8 cellular contexts compared by ENCODE assay signal in the genomic region with DNA sequence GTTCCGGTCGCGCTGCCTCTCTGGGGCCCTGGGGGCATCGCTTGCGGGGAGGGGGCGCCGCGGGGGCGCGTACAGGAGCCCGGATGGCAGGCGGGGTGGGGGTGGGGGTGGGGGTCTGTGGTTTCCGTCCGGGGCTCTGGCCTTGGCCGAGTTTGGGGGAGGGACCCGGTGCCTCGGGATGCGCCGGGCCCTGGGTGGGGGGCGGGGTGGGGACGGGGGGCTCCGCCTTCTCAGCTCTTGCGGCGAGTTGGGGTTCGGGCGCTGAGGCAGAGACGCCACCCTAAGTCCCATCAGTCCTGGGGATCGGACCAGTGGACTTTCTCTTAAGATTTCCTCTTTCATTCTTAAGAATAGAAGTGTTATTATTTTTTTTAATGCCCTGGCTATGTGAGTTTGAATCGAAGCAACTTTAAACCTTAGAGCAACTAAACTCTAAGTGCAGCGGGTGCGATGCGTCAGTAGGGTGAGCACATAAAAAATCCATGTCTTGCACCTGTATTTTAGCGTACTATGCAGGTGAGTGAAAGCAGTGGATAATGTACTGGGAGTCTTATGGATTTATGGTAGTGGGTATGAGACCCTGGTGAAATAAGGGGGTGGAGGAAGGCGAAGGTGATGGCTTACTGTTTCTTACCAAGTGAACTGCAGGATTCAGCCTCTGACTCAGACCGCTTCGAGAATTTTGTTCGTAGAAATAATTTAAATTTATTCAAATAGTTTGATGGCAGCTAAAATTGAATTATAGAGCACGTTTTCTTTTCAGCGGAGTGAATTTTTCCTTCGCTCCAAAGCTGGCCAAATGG. TPM values are rescaled to one million over a fixed set of nuclear protein-coding genes. Genes with fewer than 3 reads are reported as not detected.
DNase-seq lines count a peak whose midpoint lies in the region; ATAC-seq and TF ChIP-seq lines count a peak whose summit lies in the region.

No MANE protein-coding gene starts in this region.

- no peak for TF ChIP-seq CTCF in fibroblast of mammary gland (conservative IDR thresholded peaks at IDR 0.05; ENCODE audit: control insufficient read depth, insufficient read depth, low read depth, low read length)
- no peak for TF ChIP-seq CTCF in natural killer cell (IDR thresholded peaks at IDR 0.05)
- no peak for TF ChIP-seq CTCF in upper lobe of left lung (IDR thresholded peaks at IDR 0.05)

- H3K4me3 Mint-ChIP-seq in CD4-positive, alpha-beta memory T cell, result peak overlapping the region; percentile 91 to 99 (median 96)
- H3K4me3 Mint-ChIP-seq in natural killer cell, result peak overlapping the region; percentile 95

- H3K27me3 Mint-ChIP-seq in CD4-positive, alpha-beta memory T cell, result peaks cover 0 to 1% of the 10 kb centered on the region in 2 donors
- peaks cover 3 to 17% of the 10 kb centered on the region in 2 donors for H3K27me3 Mint-ChIP-seq in natural killer cell (ENCODE audit: low read depth in 2 of 2)

- H3K9me3 Mint-ChIP-seq in CD4-positive, alpha-beta memory T cell, result no peaks in the 10 kb centered on the region
- no peaks in the 10 kb centered on the region for H3K9me3 Mint-ChIP-seq in natural killer cell

- peaks cover 0 to 12% of the 10 kb centered on the region in 2 donors for H3K36me3 Mint-ChIP-seq in CD4-positive, alpha-beta memory T cell
- H3K36me3 Mint-ChIP-seq in natural killer cell, result no peaks in the 10 kb centered on the region

- 0 to 1% methylated on average over 19 to 28 of the region's 40 CpGs for WGBS in upper lobe of left lung, 2 donors

- POLR2A ChIA-PET in CD4-positive, alpha-beta memory T cell (lab: Charles Lee; ENCODE audit: partially characterized antibody), result interaction anchor here (0.8 to 4.3 kb wide), 34 partner anchors 8 to 1793 kb away, joined by 3 to 77 read pairs (median 5); a partner anchor contains a TSS

- intact Hi-C loops in CD4-positive, alpha-beta memory T cell (cut with micrococcal nuclease), result loop anchor here (1.0 to 10.0 kb wide), 9 partner anchors 9 to 891 kb away; a partner anchor contains a TSS
- intact Hi-C loops in natural killer cell (cut with micrococcal nuclease), result loop anchor here (1.0 kb wide), 1 partner anchor 83 kb away; no protein-coding TSS in a partner anchor

- H3K4me1 Mint-ChIP-seq in CD4-positive, alpha-beta memory T cell, result peaks cover 36 to 51% (median 44%) of the 10 kb centered on the region in 4 donors
- peaks cover 51 to 55% of the 10 kb centered on the region in 2 donors for H3K4me1 Mint-ChIP-seq in natural killer cell

- H3K9me3 ChIP-seq in CD4-positive, alpha-beta memory T cell (ENCODE audit: control insufficient read depth in 1 of 2, low read length in 2 of 2), result no peaks in the 10 kb centered on the region
- no peaks in the 10 kb centered on the region for H3K9me3 ChIP-seq in upper lobe of left lung

- TF ChIP-seq POLR2A in upper lobe of left lung (IDR thresholded peaks at IDR 0.05), result no peak

- DNase-seq in CD4-positive, alpha-beta memory T cell, result peak in 3 of 5 donors; percentile 18 to 38 (median 37)
- DNase-seq in NCI-H146 (lab: John Stamatoyannopoulos, UW) (peak; percentile 39), fibroblast of mammary gland (ENCODE audit: low read depth) (no peak), natural killer cell (no peak), upper lobe of left lung (peak in 1 of 2 donors; percentile 44), NCI-H1930 (lab: John Stamatoyannopoulos, UW) (no peak)
- DNase-seq in activated T-helper 1 cell treated with anti-CD3 and anti-CD28 coated beads, Interleukin-2, amount 50 U/mL, for 16 hours (ENCODE audit: low read depth in 1 of 2, low spot score in 1 of 2), result peak; percentile 6 to 15

- ATAC-seq in GM21737 (IDR thresholded peaks at IDR 0.05; ENCODE audit: unreplicated experiment), result peak; percentile 9
- ATAC-seq in natural killer cell, result peak; percentile 20 to 29 (median 21)
- peak; percentile 5 to 41 for ATAC-seq in upper lobe of left lung (ENCODE audit: low FRiP score in 2 of 2)

- H3K36me3 ChIP-seq in CD4-positive, alpha-beta memory T cell (ENCODE audit: insufficient read depth, low read length), result no peaks in the 10 kb centered on the region
- no peaks in the 10 kb centered on the region for H3K36me3 ChIP-seq in upper lobe of left lung

- no peak for TF ChIP-seq EP300 in upper lobe of left lung (IDR thresholded peaks at IDR 0.05)

- H3K4me1 ChIP-seq in CD4-positive, alpha-beta memory T cell (ENCODE audit: insufficient read depth, low read length), result peaks cover 49% of the 10 kb centered on the region
- peaks cover 28 to 46% (median 38%) of the 10 kb centered on the region in 4 donors for H3K4me1 ChIP-seq in upper lobe of left lung

- peak overlapping the region; percentile 83 to 89 for H3K4me3 ChIP-seq in CD4-positive, alpha-beta memory T cell (ENCODE audit: low read length in 2 of 2)
- H3K4me3 ChIP-seq in fibroblast of mammary gland (ENCODE audit: control insufficient read depth, low read depth, low read length) (peak overlapping the region; percentile 55), upper lobe of left lung (peak overlapping the region; percentile 63 to 87 (median 78))

- peak overlapping the region; percentile 96 for H3K27ac ChIP-seq in CD4-positive, alpha-beta memory T cell (ENCODE audit: low read depth, low read length)
- H3K27ac ChIP-seq in upper lobe of left lung, result peak overlapping the region; percentile 98 to 100 (median 99)

- H3K27me3 ChIP-seq in CD4-positive, alpha-beta memory T cell (ENCODE audit: insufficient read depth, low read length), result no peaks in the 10 kb centered on the region
- H3K27me3 ChIP-seq in upper lobe of left lung, result no peaks in the 10 kb centered on the region

- CTCF ChIA-PET in CD4-positive, alpha-beta memory T cell (lab: Charles Lee; ENCODE audit: partially characterized antibody), result interaction anchor here (1.0 to 2.0 kb wide), 3 partner anchors 8 to 61 kb away, joined by 3 to 4 read pairs (median 4); no protein-coding TSS in a partner anchor

- peak overlapping the region; percentile 81 to 96 (median 91) for H3K27ac Mint-ChIP-seq in CD4-positive, alpha-beta memory T cell
- peak overlapping the region; percentile 70 to 87 for H3K27ac Mint-ChIP-seq in natural killer cell

RNA-seq across cellular contexts. Expression of a gene that starts 0.8 kb away (rescaled TPM):
- total RNA-seq in CD4-positive, alpha-beta memory T cell, result 100 to 1,000 TPM; 175 to 176 TPM
- 10 to 100 TPM; 65.8 to 65.9 TPM for polyA plus RNA-seq in CD4-positive, alpha-beta memory T cell
- 100 to 1,000 TPM; 213 to 258 (median 230) TPM for total RNA-seq in natural killer cell
- 100 to 1,000 TPM; 332 to 776 (median 412) TPM for total RNA-seq in upper lobe of left lung

Comparison
In these comparisons a context has a peak if more than half of its experiments do, and no peak if none do; other contexts are left out.
1. DNase-seq: peak in CD4-positive, alpha-beta memory T cell (3 of 5), NCI-H146 (single experiment) and activated T-helper 1 cell treated with anti-CD3 and anti-CD28 coated beads, Interleukin-2, amount 50 U/mL, for 16 hours (2 of 2); none in fibroblast of mammary gland (single experiment), natural killer cell (single experiment) and NCI-H1930 (0 of 2).
2. Peak in every context shown above with its lines, with median percentiles within 50 percentile points of each other: H3K4me3 ChIP-seq and ATAC-seq.